ENCODE assay signal across 8 cellular contexts in the genomic region with DNA sequence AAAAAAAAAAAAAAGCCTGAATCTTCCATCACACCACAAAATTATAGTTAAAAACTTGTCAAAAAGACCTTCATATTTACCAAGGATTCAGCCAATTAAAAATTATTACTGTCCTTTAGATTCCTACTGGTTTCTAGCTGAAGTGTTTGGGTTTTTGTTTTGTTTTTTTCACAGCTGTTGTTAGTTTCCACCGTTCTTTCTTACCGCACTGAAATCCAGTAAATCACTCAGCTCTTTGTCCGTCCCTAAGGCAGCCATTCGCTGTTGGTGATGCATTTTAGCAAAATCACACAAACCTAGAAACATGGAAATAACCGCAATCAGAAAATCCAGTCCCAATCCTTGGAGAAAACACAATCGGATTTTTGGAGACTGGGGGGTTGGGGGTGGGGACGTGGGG. TPM values are rescaled to one million over a fixed set of nuclear protein-coding genes. Genes with fewer than 3 reads are reported as not detected.
DNase-seq lines count a peak whose midpoint lies in the region; ATAC-seq, FAIRE-seq and TF ChIP-seq lines count a peak whose summit lies in the region.

No MANE protein-coding gene starts in this region.

- H3K27ac ChIP-seq in fibroblast of lung (ENCODE audit: insufficient read depth, low read length): peak overlapping the region; percentile 57
- H3K27ac ChIP-seq in foreskin keratinocyte: no peak overlapping the region
- peak overlapping the region in 1 of 4 donors; percentile 10 for H3K27ac ChIP-seq in pancreas

- no peak overlapping the region for H3K27ac Mint-ChIP-seq in activated CD4-positive, alpha-beta T cell treated with anti-CD3 and anti-CD28 coated beads, Interleukin-2, amount 10 ng/mL, durations not matched to agents 24 days and 14 days

- H3K4me3 ChIP-seq in fibroblast of lung (replicated peaks in 1 of 4; ENCODE audit: control extremely low read depth in 1 of 4, insufficient read depth in 1 of 4, low read depth in 3 of 4, low read length in 4 of 4): peak overlapping the region; percentile 50 to 78 (median 57)
- peak overlapping the region in 1 of 4 donors; percentile 53 for H3K4me3 ChIP-seq in pancreas

- no peaks in the 10 kb centered on the region for H3K9me3 ChIP-seq in fibroblast of lung (ENCODE audit: control insufficient read depth, insufficient read depth, low read depth, low read length)
- H3K9me3 ChIP-seq in pancreas: no peaks in the 10 kb centered on the region

- H3K9me3 Mint-ChIP-seq in activated CD4-positive, alpha-beta T cell treated with anti-CD3 and anti-CD28 coated beads, Interleukin-2, amount 10 ng/mL, durations not matched to agents 24 days and 14 days: peaks cover 5% of the 10 kb centered on the region

- H3K4me1 ChIP-seq in fibroblast of lung (ENCODE audit: control insufficient read depth, extremely low read depth, insufficient read depth, low read length) (peaks cover 4% of the 10 kb centered on the region), foreskin keratinocyte (no peaks in the 10 kb centered on the region), pancreas (no peaks in the 10 kb centered on the region)

- no peaks in the 10 kb centered on the region for H3K27me3 ChIP-seq in fibroblast of lung (ENCODE audit: control insufficient read depth, insufficient read depth, low read length)
- no peaks in the 10 kb centered on the region for H3K27me3 ChIP-seq in foreskin keratinocyte
- H3K27me3 ChIP-seq in pancreas: peaks cover 0 to 3% (median 0%) of the 10 kb centered on the region in 4 donors

- TF ChIP-seq CTCF in fibroblast of lung (conservative IDR thresholded peaks at IDR 0.05 in 1 of 2, IDR thresholded peaks at IDR 0.05 in 1 of 2; ENCODE audit: low read depth in 1 of 2, low read length in 2 of 2) (no peak), foreskin keratinocyte (conservative IDR thresholded peaks at IDR 0.05) (no peak), pancreas (IDR thresholded peaks at IDR 0.05) (no peak)

- peaks cover 31% of the 10 kb centered on the region for H3K27me3 Mint-ChIP-seq in activated CD4-positive, alpha-beta T cell treated with anti-CD3 and anti-CD28 coated beads, Interleukin-2, amount 10 ng/mL, durations not matched to agents 24 days and 14 days

- 28 to 46% methylated on average over 7 of the region's 7 CpGs for WGBS in pancreas, 2 donors

- H3K79me2 ChIP-seq in fibroblast of lung (ENCODE audit: control insufficient read depth, insufficient read depth, low read length): peaks cover 29% of the 10 kb centered on the region

- ATAC-seq in foreskin keratinocyte: no peak
- ATAC-seq in HG03039 (IDR thresholded peaks at IDR 0.05; ENCODE audit: unreplicated experiment): no peak
- no peak for ATAC-seq in pancreas

- H3K36me3 Mint-ChIP-seq in activated CD4-positive, alpha-beta T cell treated with anti-CD3 and anti-CD28 coated beads, Interleukin-2, amount 10 ng/mL, durations not matched to agents 24 days and 14 days (ENCODE audit: low read depth): no peaks in the 10 kb centered on the region

- H3K4me1 Mint-ChIP-seq in activated CD4-positive, alpha-beta T cell treated with anti-CD3 and anti-CD28 coated beads, Interleukin-2, amount 10 ng/mL, durations not matched to agents 24 days and 14 days: peaks cover 21% of the 10 kb centered on the region

- DNase-seq in activated CD4-positive, alpha-beta T cell treated with anti-CD3 and anti-CD28 coated beads, Interleukin-2, amount 10 ng/mL, durations not matched to agents 24 days and 14 days: no peak
- DNase-seq in activated CD4-positive, alpha-beta T cell treated with anti-CD3 and anti-CD28 coated beads, Interleukin-2, amount 50 U/mL, for 4 hours: no peak
- DNase-seq in RPMI7951 (ENCODE audit: low read depth): peak; percentile 42
- DNase-seq in fibroblast of lung (ENCODE audit: low read depth in 2 of 2): peak; percentile 67 to 73
- DNase-seq in renal cortical epithelial cell (ENCODE audit: low read depth): peak; percentile 26
- DNase-seq in foreskin keratinocyte: no peak
- DNase-seq in pancreas: no peak

- peak overlapping the region; percentile 86 for H3K4me3 Mint-ChIP-seq in activated CD4-positive, alpha-beta T cell treated with anti-CD3 and anti-CD28 coated beads, Interleukin-2, amount 10 ng/mL, durations not matched to agents 24 days and 14 days

- H3K36me3 ChIP-seq in fibroblast of lung (ENCODE audit: control insufficient read depth, insufficient read depth, low read length) (no peaks in the 10 kb centered on the region), pancreas (no peaks in the 10 kb centered on the region)

- H3K9ac ChIP-seq in fibroblast of lung (ENCODE audit: insufficient read depth, low read length): peak overlapping the region; percentile 43

- no peak for FAIRE-seq in pancreas (lab: Jason Lieb, UNC)

- H2AFZ ChIP-seq in fibroblast of lung (ENCODE audit: low read length): peak overlapping the region; percentile 28

- intact Hi-C loops in activated CD4-positive, alpha-beta T cell treated with anti-CD3 and anti-CD28 coated beads, Interleukin-2, amount 10 ng/mL, durations not matched to agents 24 days and 14 days (cut with micrococcal nuclease): loop anchor here (5.0 kb wide), 4 partner anchors 100 to 1850 kb away; partner anchors contain the start of genes ONECUT2 and WDR7
- intact Hi-C loops in pancreas (cut with DNase I): no loop called here

- H4K20me1 ChIP-seq in fibroblast of lung (ENCODE audit: control insufficient read depth, extremely low read depth, insufficient read depth, low read length): no peaks in the 10 kb centered on the region

- H3K4me2 ChIP-seq in fibroblast of lung (ENCODE audit: extremely low read depth, insufficient read depth, low read length): peak overlapping the region; percentile 98

RNA-seq across cellular contexts. Expression of gene TCF4, which starts 1.2 kb away (rescaled TPM):
- total RNA-seq in activated CD4-positive, alpha-beta T cell treated with anti-CD3 and anti-CD28 coated beads, Interleukin-2, amount 10 ng/mL, durations not matched to agents 24 days and 14 days: 1.6 and 2.6 TPM in 2 replicates
- total RNA-seq in RPMI7951 (2014; rRNA removed; shearing (Covaris generic)): 66.5 and 89.8 TPM in 2 replicates
- total RNA-seq in fibroblast of lung: 49.1 and 57.6 TPM in 2 replicates
- polyA plus RNA-seq in fibroblast of lung: 42.3 and 48.9 TPM in 2 replicates
- polyA plus RNA-seq in fibroblast of lung (2012): 20.2 and 28.5 TPM in 2 replicates
- polyA minus RNA-seq in fibroblast of lung (ENCODE audit: low replicate concordance): 97.6 and 116 TPM in 2 replicates
- total RNA-seq in renal cortical epithelial cell: 2.8 and 11.0 TPM in 2 replicates
- 7.3 and 7.5 TPM in 2 replicates for total RNA-seq in foreskin keratinocyte
- polyA plus RNA-seq in foreskin keratinocyte: 0.88 and 1.1 TPM in 2 replicates
- 10 to 100 TPM in 4 of 6 donors, 1 to 10 TPM in 2; 8.2 to 27.9 (median 12.3) TPM for total RNA-seq in pancreas
- polyA plus RNA-seq in pancreas: 1 to 10 TPM; 4.4 to 7.3 TPM

Comparison
In these comparisons a context has a peak if more than half of its experiments do, and no peak if none do; other contexts are left out.
1. DNase-seq: peak in RPMI7951 (single experiment), fibroblast of lung (2 of 2) and renal cortical epithelial cell (single experiment); none in activated CD4-positive, alpha-beta T cell treated with anti-CD3 and anti-CD28 coated beads, Interleukin-2, amount 10 ng/mL, durations not matched to agents 24 days and 14 days (single experiment), activated CD4-positive, alpha-beta T cell treated with anti-CD3 and anti-CD28 coated beads, Interleukin-2, amount 50 U/mL, for 4 hours (0 of 2), foreskin keratinocyte (0 of 2) and pancreas (0 of 6).